In genomic region chr4:118883861-118884260, GRCh38 we compare ENCODE assay signal across 17 cellular contexts. TPM values are rescaled to one million over a fixed set of nuclear protein-coding genes. Genes with fewer than 3 reads are reported as not detected.
DNase-seq lines count a peak whose midpoint lies in the region; ATAC-seq, FAIRE-seq and TF ChIP-seq lines count a peak whose summit lies in the region.
"Had no signal": no experiment of that assay in that cellular context is flagged by ENCODE, and none has a peak within 500 bp of the region (broad histone marks: within the 10 kb centered on the region; RNA-seq: fewer than 3 reads in every experiment).

No MANE protein-coding gene starts in this region.

- H3F3A ChIP-seq in MM.1S (ENCODE audit: insufficient read depth, low read length), result peaks cover 4% of the 10 kb centered on the region; the same call in 1 of the 2 replicates

- H3K4me3 Mint-ChIP-seq in activated CD8-positive, alpha-beta memory T cell treated with anti-CD3 and anti-CD28 coated beads, Interleukin-2, amount 10 ng/mL, durations not matched to agents 7 days and 5 days, result no peak overlapping the region
- H3K4me3 Mint-ChIP-seq: activated CD4-positive, alpha-beta T cell treated with anti-CD3 and anti-CD28 coated beads for 36 hours; activated T-cell treated with anti-CD3 and anti-CD28 coated beads, Interleukin-2, amount 50 U/mL, for 24 hours; T-helper 17 cell had no signal

- BruUV-seq in GM12878 (replicated peaks; lab: Mats Ljungman, UMichigan), result no TSS peak

- H3K79me2 ChIP-seq in MM.1S (ENCODE audit: low read length), result no peaks in the 10 kb centered on the region
- H3K79me2 ChIP-seq in GM12878 (ENCODE audit: control insufficient read depth, insufficient read depth, low read length), result no peaks in the 10 kb centered on the region
- H3K79me2 ChIP-seq in osteoblast (ENCODE audit: insufficient read depth, low read length), result no peaks in the 10 kb centered on the region

- H3K4me2 ChIP-seq in MM.1S (ENCODE audit: low read depth, low read length), result no peak overlapping the region
- H3K4me2 ChIP-seq in GM12878 (ENCODE audit: control insufficient read depth, insufficient read depth), result no peak overlapping the region
- no peak overlapping the region for H3K4me2 ChIP-seq in osteoblast (ENCODE audit: insufficient read depth, low read length)

- 25% methylated on average over 1 of the region's 1 CpG for WGBS in GM12878 (ENCODE audit: insufficient coverage, insufficient replicate concordance, low lambda C conversion rate, missing lambda C conversion rate)

- H3K4me1 ChIP-seq in MM.1S (ENCODE audit: low read length) (no peaks in the 10 kb centered on the region), GM12878 (ENCODE audit: control insufficient read depth, insufficient read depth, low read length) (no peaks in the 10 kb centered on the region), osteoblast (ENCODE audit: insufficient read depth, low read length) (peaks cover under 1% of the 10 kb centered on the region)

- H3K9ac ChIP-seq in MM.1S (ENCODE audit: low read length) (no peak overlapping the region), GM12878 (ENCODE audit: control insufficient read depth, insufficient read depth, low read length) (no peak overlapping the region)

- intact Hi-C loops in GM12878 (cut with micrococcal nuclease; ENCODE audit: unreplicated experiment), result no loop called here

- H3K36me3 ChIP-seq in MM.1S (replicated peaks; ENCODE audit: insufficient read depth, low read length) (no peaks in the 10 kb centered on the region), GM12878 (ENCODE audit: control insufficient read depth in 2 of 2, insufficient read depth in 2 of 2, low read length in 1 of 2) (no peaks in the 10 kb centered on the region), osteoblast (ENCODE audit: insufficient read depth, low read length) (no peaks in the 10 kb centered on the region)
- H3K36me3 ChIP-seq: esophagus squamous epithelium had no signal

- FAIRE-seq in GM12878 (lab: Jason Lieb, UNC), result no peak
- FAIRE-seq: colon had no signal

- POLR2A ChIA-PET in GM12878 (lab: Charles Lee), result no interaction called here

- no peak for TF ChIP-seq POLR2A in GM12878 (IDR thresholded peaks at IDR 0.05; ENCODE audit: low read depth, low read length)

- TF ChIP-seq CTCF in MM.1S (IDR thresholded peaks at IDR 0.05; ENCODE audit: low read length) (peak; percentile 39), GM12878 (IDR thresholded peaks at IDR 0.05 in 2 of 3, conservative IDR thresholded peaks at IDR 0.05 in 1 of 3; ENCODE audit: control insufficient read depth in 2 of 3, extremely low read depth in 1 of 3, insufficient read depth in 1 of 3, low read depth in 3 of 3, low read length in 3 of 3) (peak in 2 of 3 experiments; percentile 9; a peak in 1 of 6 replicates), osteoblast (IDR thresholded peaks at IDR 0.05; ENCODE audit: extremely low read depth, low read depth, low read length) (peak; percentile 44)

- no peaks in the 10 kb centered on the region for H3K36me3 Mint-ChIP-seq in activated CD8-positive, alpha-beta memory T cell treated with anti-CD3 and anti-CD28 coated beads, Interleukin-2, amount 10 ng/mL, durations not matched to agents 7 days and 5 days

- no peaks in the 10 kb centered on the region for H3K9me2 ChIP-seq in MM.1S (replicated peaks; ENCODE audit: insufficient read depth, low read length)

- H3K27ac Mint-ChIP-seq in activated CD8-positive, alpha-beta memory T cell treated with anti-CD3 and anti-CD28 coated beads, Interleukin-2, amount 10 ng/mL, durations not matched to agents 7 days and 5 days, result no peak overlapping the region
- H3K27ac Mint-ChIP-seq: activated CD4-positive, alpha-beta T cell treated with anti-CD3 and anti-CD28 coated beads for 36 hours; activated T-cell treated with anti-CD3 and anti-CD28 coated beads, Interleukin-2, amount 50 U/mL, for 24 hours had no signal

- SMC1A ChIA-PET in GM12878 (lab: Charles Lee; ENCODE audit: uncharacterized antibody, unreplicated experiment), result interaction anchor here (1.3 to 1.7 kb wide), 2 partner anchors 10 to 90 kb away, joined by 3 to 4 read pairs; no protein-coding TSS in a partner anchor

- H3K9me3 Mint-ChIP-seq in activated CD8-positive, alpha-beta memory T cell treated with anti-CD3 and anti-CD28 coated beads, Interleukin-2, amount 10 ng/mL, durations not matched to agents 7 days and 5 days (ENCODE audit: low read depth), result no peaks in the 10 kb centered on the region

- peak; percentile 64; the same call in 2 of the 3 replicates for ATAC-seq in GM12878
- ATAC-seq in activated CD8-positive, alpha-beta memory T cell treated with anti-CD3 and anti-CD28 coated beads, Interleukin-2, amount 10 ng/mL, durations not matched to agents 7 days and 5 days, result no peak
- ATAC-seq: activated CD4-positive, alpha-beta T cell treated with anti-CD3 and anti-CD28 coated beads for 36 hours; T-helper 17 cell had no signal

- no peak overlapping the region for H2AFZ ChIP-seq in MM.1S (ENCODE audit: low read length)
- no peak overlapping the region for H2AFZ ChIP-seq in GM12878 (ENCODE audit: control insufficient read depth, low read depth, low read length)
- H2AFZ ChIP-seq in osteoblast (ENCODE audit: low read length), result no peak overlapping the region

- H3K27me3 ChIP-seq in MM.1S (replicated peaks; ENCODE audit: insufficient read depth, low read length) (no peaks in the 10 kb centered on the region), GM12878 (replicated peaks in 1 of 2; ENCODE audit: control insufficient read depth in 2 of 2, insufficient read depth in 2 of 2, low read length in 1 of 2) (peaks cover 0 to 8% of the 10 kb centered on the region in 2 experiments; a peak in 2 of 4 replicates), osteoblast (ENCODE audit: insufficient read depth, low read length) (no peaks in the 10 kb centered on the region)
- H3K27me3 ChIP-seq: esophagus squamous epithelium had no signal

- CTCF ChIA-PET in GM12878 (lab: Yijun Ruan, JAX), result interaction anchor here (0.6 to 11.9 kb wide), 4 partner anchors 8 to 143 kb away, joined by 3 to 121 read pairs (median 4); no protein-coding TSS in a partner anchor
- CTCF ChIA-PET in activated CD8-positive, alpha-beta memory T cell treated with anti-CD3 and anti-CD28 coated beads, Interleukin-2, amount 10 ng/mL, durations not matched to agents 7 days and 5 days (lab: Charles Lee), result interaction anchor here (1.1 to 1.3 kb wide), 2 partner anchors 112 to 141 kb away, joined by 3 to 4 read pairs; no protein-coding TSS in a partner anchor

- peaks cover 27% of the 10 kb centered on the region for H3K27me3 Mint-ChIP-seq in activated CD8-positive, alpha-beta memory T cell treated with anti-CD3 and anti-CD28 coated beads, Interleukin-2, amount 10 ng/mL, durations not matched to agents 7 days and 5 days

- peaks cover 3% of the 10 kb centered on the region for H3K4me1 Mint-ChIP-seq in activated CD8-positive, alpha-beta memory T cell treated with anti-CD3 and anti-CD28 coated beads, Interleukin-2, amount 10 ng/mL, durations not matched to agents 7 days and 5 days

- H3K27ac ChIP-seq in MM.1S (ENCODE audit: low read length), result no peak overlapping the region
- no peak overlapping the region for H3K27ac ChIP-seq in GM12878 (ENCODE audit: control insufficient read depth, insufficient read depth)
- H3K27ac ChIP-seq in osteoblast (ENCODE audit: low read depth, low read length), result no peak overlapping the region
- H3K27ac ChIP-seq: esophagus squamous epithelium had no signal

- RAD21 ChIA-PET in GM12878 (lab: Charles Lee; ENCODE audit: unreplicated experiment), result interaction anchor here (0.7 to 1.1 kb wide), 2 partner anchors 13 to 147 kb away, joined by 3 to 5 read pairs; no protein-coding TSS in a partner anchor

- H3K4me3 ChIP-seq in MM.1S (ENCODE audit: low read length) (no peak overlapping the region), GM12878 (no peak overlapping the region), osteoblast (ENCODE audit: insufficient read depth, low read length) (no peak overlapping the region)
- H3K4me3 ChIP-seq: esophagus squamous epithelium had no signal

- in situ Hi-C loops in GM12878 (cut with MboI), result loop anchor here (5.0 kb wide), 1 partner anchor 112 kb away; no protein-coding TSS in a partner anchor

- TF ChIP-seq EP300 in GM12878 (IDR thresholded peaks at IDR 0.05; ENCODE audit: borderline replicate concordance in 1 of 2, control insufficient read depth in 1 of 2, low read depth in 2 of 2, low read length in 2 of 2), result no peak

- no peaks in the 10 kb centered on the region for H3K9me3 ChIP-seq in MM.1S (replicated peaks; ENCODE audit: insufficient read depth, low read length)
- H3K9me3 ChIP-seq in GM12878 (replicated peaks; ENCODE audit: control insufficient read depth, insufficient read depth, low read length), result no peaks in the 10 kb centered on the region
- H3K9me3 ChIP-seq in osteoblast (ENCODE audit: low read depth, low read length), result no peaks in the 10 kb centered on the region
- H3K9me3 ChIP-seq: esophagus squamous epithelium had no signal

- DNase-seq in DMS 273 (lab: John Stamatoyannopoulos, UW; ENCODE audit: unreplicated experiment), result peak; percentile 12
- DNase-seq in DMS 273 treated with DMSO at 0.1 percent for 48 hours (lab: John Stamatoyannopoulos, UW), result no peak
- no peak for DNase-seq in MM.1S
- DNase-seq in GM12878 (ENCODE audit: low read depth, low spot score), result no peak
- DNase-seq in osteoblast (ENCODE audit: insufficient read length, low spot score, missing footprints), result no peak
- DNase-seq in activated CD8-positive, alpha-beta memory T cell treated with anti-CD3 and anti-CD28 coated beads, Interleukin-2, amount 10 ng/mL, durations not matched to agents 7 days and 5 days, result no peak
- DNase-seq in ureter (ENCODE audit: low spot score), result no peak
- DNase-seq in hypothalamus (lab: John Stamatoyannopoulos, UW), result no peak
- DNase-seq: 8988T; activated CD4-positive, alpha-beta T cell treated with anti-CD3 and anti-CD28 coated beads for 36 hours; activated T-cell treated with anti-CD3 and anti-CD28 coated beads, Interleukin-2, amount 50 U/mL, for 24 hours; COR-L47; esophagus squamous epithelium; NCI-H1105 treated with DMSO at 0.1 percent for 48 hours; NCI-H226; T-helper 17 cell had no signal

- TF ChIP-seq RAD21 in GM12878 (IDR thresholded peaks at IDR 0.05; ENCODE audit: insufficient read depth, low read depth, low read length), result no peak

- H4K20me1 ChIP-seq in MM.1S (ENCODE audit: insufficient read depth, low read length) (no peaks in the 10 kb centered on the region), GM12878 (ENCODE audit: control insufficient read depth, insufficient read depth) (no peaks in the 10 kb centered on the region), osteoblast (ENCODE audit: insufficient read depth, low read length) (no peaks in the 10 kb centered on the region)

RNA-seq across cellular contexts. Expression of gene SYNPO2, which starts 4.8 kb away (rescaled TPM):
- 0.32 and 0.52 TPM in 2 replicates for total RNA-seq in GM12878 (2013; cell fraction: nucleolus; rRNA removed)
- total RNA-seq in GM12878 (2014; rRNA removed) (0.34 and 0.60 TPM in 2 replicates), GM12878 (2014; rRNA removed; fragmentation: Illumina TruSeq; extraction: Trizol) (0.27 and 0.37 TPM in 2 replicates), GM12878 (2021) (0.31 and 0.40 TPM in 2 replicates), osteoblast (20.9 and 34.0 TPM in 2 replicates), ureter (381 TPM)
- not detected for polyA plus RNA-seq in GM12878 (2011; ENCODE audit: low read depth)
- polyA plus RNA-seq in GM12878 (2011; rRNA removed) (0.14 and 0.30 TPM in 2 replicates), GM12878 (2014; fragmentation: Illumina TruSeq; extraction: Trizol) (0.34 and 0.38 TPM in 2 replicates), GM12878 (2014; fragmentation: Nextera tagmentation; extraction: Ambion mirVana) (under 1 TPM; 0.04 to 0.11 TPM), GM12878 (2014; rRNA removed) (0.29 and 0.41 TPM in 2 replicates), GM12878 (2016; fragmentation: Nextera tagmentation; extraction: Ambion mirVana) (under 1 TPM; 0.11 to 0.32 TPM)
- polyA plus RNA-seq in GM12878 (2011; cell fraction: cytosol; rRNA removed), result 0.06 and 0.07 TPM in 2 replicates
- 0.07 and 0.10 TPM in 2 replicates for polyA plus RNA-seq in GM12878 (2011; cell fraction: nucleus; rRNA removed)
- 0.10 and 0.11 TPM in 2 replicates for polyA plus RNA-seq in GM12878 (2012)
- polyA minus RNA-seq in GM12878 (2011; rRNA and poly(A)+ RNA removed), result 0.15 and 0.22 TPM in 2 replicates
- not detected in 2 replicates for polyA minus RNA-seq in GM12878 (2011; cell fraction: cytosol; rRNA and poly(A)+ RNA removed)
- polyA minus RNA-seq in GM12878 (2011; cell fraction: nucleus; rRNA and poly(A)+ RNA removed), result 0.12 and 0.29 TPM in 2 replicates
- 1 to 10 TPM in 1 of 2 experiments, under 1 TPM in 1; 0.89 to 1.0 TPM for total RNA-seq in activated CD8-positive, alpha-beta memory T cell treated with anti-CD3 and anti-CD28 coated beads, Interleukin-2, amount 10 ng/mL, durations not matched to agents 7 days and 5 days

RNA-seq across cellular contexts. Expression of gene SEC24D, which starts 47.9 kb away (rescaled TPM):
- total RNA-seq in GM12878 (2013; cell fraction: nucleolus; rRNA removed), result 89.5 and 93.5 TPM in 2 replicates
- total RNA-seq in GM12878 (2014; rRNA removed) (23.2 and 26.9 TPM in 2 replicates), GM12878 (2014; rRNA removed; fragmentation: Illumina TruSeq; extraction: Trizol) (28.0 and 30.7 TPM in 2 replicates), GM12878 (2021) (45.9 and 46.0 TPM in 2 replicates), osteoblast (111 and 116 TPM in 2 replicates), ureter (66.7 TPM)
- 39.7 TPM for polyA plus RNA-seq in GM12878 (2011; ENCODE audit: low read depth)
- polyA plus RNA-seq in GM12878 (2011; rRNA removed) (20.7 and 21.9 TPM in 2 replicates), GM12878 (2014; fragmentation: Illumina TruSeq; extraction: Trizol) (39.0 and 46.8 TPM in 2 replicates), GM12878 (2014; fragmentation: Nextera tagmentation; extraction: Ambion mirVana) (10 to 100 TPM; 12.8 to 16.0 TPM), GM12878 (2014; rRNA removed) (20.1 and 21.2 TPM in 2 replicates), GM12878 (2016; fragmentation: Nextera tagmentation; extraction: Ambion mirVana) (10 to 100 TPM; 54.5 to 61.9 TPM)
- 17.5 and 27.2 TPM in 2 replicates for polyA plus RNA-seq in GM12878 (2011; cell fraction: cytosol; rRNA removed)
- polyA plus RNA-seq in GM12878 (2011; cell fraction: nucleus; rRNA removed), result 38.1 and 38.2 TPM in 2 replicates
- 37.7 and 48.3 TPM in 2 replicates for polyA plus RNA-seq in GM12878 (2012)
- 33.4 and 38.3 TPM in 2 replicates for polyA minus RNA-seq in GM12878 (2011; rRNA and poly(A)+ RNA removed)
- 12.6 and 14.7 TPM in 2 replicates for polyA minus RNA-seq in GM12878 (2011; cell fraction: cytosol; rRNA and poly(A)+ RNA removed)
- polyA minus RNA-seq in GM12878 (2011; cell fraction: nucleus; rRNA and poly(A)+ RNA removed), result 41.8 and 60.0 TPM in 2 replicates
- 10 to 100 TPM; 40.3 to 40.6 TPM for total RNA-seq in activated CD8-positive, alpha-beta memory T cell treated with anti-CD3 and anti-CD28 coated beads, Interleukin-2, amount 10 ng/mL, durations not matched to agents 7 days and 5 days

Comparison
In these comparisons a context has a peak if more than half of its experiments do, and no peak if none do; other contexts are left out.
1. RNA of gene SYNPO2, which starts 4.8 kb away (total RNA-seq): 381 TPM in ureter (single experiment) and 20.9 to 34.0 TPM in osteoblast; 0.89 to 1.0 TPM in activated CD8-positive, alpha-beta memory T cell treated with anti-CD3 and anti-CD28 coated beads, Interleukin-2, amount 10 ng/mL, durations not matched to agents 7 days and 5 days and 0.27 to 0.60 TPM in GM12878; every median in the first group is over 10 times any median in the second.
2. Peak in every context shown above with its lines, with median percentiles within 50 percentile points of each other: CTCF ChIP-seq.